ENCODE assay signal across 1 cellular context in the genomic region with DNA sequence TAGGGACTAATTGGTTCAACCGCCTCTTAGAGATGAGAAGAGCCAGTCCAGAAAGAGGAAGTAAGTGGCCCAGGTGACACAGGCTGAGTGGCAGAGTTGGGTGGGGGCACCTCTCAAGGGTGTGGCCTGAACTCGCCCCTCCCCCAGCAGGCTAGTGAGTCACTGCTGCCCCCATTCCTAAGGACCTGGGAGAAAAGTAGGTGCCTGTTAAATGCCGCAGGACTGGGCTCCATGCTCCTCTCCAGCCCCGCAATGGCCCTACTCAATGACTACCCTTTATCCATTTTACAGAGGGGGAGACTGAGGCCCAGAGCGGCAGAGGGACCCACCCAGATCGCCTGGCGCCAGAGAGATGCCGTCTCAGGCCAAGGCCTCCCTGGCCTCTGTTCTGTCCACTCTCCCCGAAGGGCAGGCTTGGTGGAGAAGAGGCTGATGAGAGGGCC.
TF ChIP-seq lines count a peak whose summit lies in the region.

No MANE protein-coding gene starts in this region.

TF ChIP-seq in K562, 482 proteins besides CTCF, POLR2A, EP300 and RAD21 (continued from another document):
- peak; percentile 67; the same call in 1 of the 2 replicates for TF ChIP-seq BCOR (IDR thresholded peaks at IDR 0.05)
- TF ChIP-seq FOXO4 (CRISPR knock-in tag; IDR thresholded peaks at IDR 0.05), result no peak
- TF ChIP-seq USF1 (CRISPR knock-in tag; IDR thresholded peaks at IDR 0.05), result peak; percentile 42; the same call in 1 of the 2 replicates
- TF ChIP-seq MYNN (IDR thresholded peaks at IDR 0.05), result peak; percentile 58; the same call in 1 of the 2 replicates
- TF ChIP-seq MYNN (CRISPR knock-in tag; IDR thresholded peaks at IDR 0.05), result no peak
- TF ChIP-seq CREM (IDR thresholded peaks at IDR 0.05; ENCODE audit: low read depth), result 0 out of 2 replicates have a peak, but pooled peaks have one; percentile 11
- TF ChIP-seq, protein P1, sequence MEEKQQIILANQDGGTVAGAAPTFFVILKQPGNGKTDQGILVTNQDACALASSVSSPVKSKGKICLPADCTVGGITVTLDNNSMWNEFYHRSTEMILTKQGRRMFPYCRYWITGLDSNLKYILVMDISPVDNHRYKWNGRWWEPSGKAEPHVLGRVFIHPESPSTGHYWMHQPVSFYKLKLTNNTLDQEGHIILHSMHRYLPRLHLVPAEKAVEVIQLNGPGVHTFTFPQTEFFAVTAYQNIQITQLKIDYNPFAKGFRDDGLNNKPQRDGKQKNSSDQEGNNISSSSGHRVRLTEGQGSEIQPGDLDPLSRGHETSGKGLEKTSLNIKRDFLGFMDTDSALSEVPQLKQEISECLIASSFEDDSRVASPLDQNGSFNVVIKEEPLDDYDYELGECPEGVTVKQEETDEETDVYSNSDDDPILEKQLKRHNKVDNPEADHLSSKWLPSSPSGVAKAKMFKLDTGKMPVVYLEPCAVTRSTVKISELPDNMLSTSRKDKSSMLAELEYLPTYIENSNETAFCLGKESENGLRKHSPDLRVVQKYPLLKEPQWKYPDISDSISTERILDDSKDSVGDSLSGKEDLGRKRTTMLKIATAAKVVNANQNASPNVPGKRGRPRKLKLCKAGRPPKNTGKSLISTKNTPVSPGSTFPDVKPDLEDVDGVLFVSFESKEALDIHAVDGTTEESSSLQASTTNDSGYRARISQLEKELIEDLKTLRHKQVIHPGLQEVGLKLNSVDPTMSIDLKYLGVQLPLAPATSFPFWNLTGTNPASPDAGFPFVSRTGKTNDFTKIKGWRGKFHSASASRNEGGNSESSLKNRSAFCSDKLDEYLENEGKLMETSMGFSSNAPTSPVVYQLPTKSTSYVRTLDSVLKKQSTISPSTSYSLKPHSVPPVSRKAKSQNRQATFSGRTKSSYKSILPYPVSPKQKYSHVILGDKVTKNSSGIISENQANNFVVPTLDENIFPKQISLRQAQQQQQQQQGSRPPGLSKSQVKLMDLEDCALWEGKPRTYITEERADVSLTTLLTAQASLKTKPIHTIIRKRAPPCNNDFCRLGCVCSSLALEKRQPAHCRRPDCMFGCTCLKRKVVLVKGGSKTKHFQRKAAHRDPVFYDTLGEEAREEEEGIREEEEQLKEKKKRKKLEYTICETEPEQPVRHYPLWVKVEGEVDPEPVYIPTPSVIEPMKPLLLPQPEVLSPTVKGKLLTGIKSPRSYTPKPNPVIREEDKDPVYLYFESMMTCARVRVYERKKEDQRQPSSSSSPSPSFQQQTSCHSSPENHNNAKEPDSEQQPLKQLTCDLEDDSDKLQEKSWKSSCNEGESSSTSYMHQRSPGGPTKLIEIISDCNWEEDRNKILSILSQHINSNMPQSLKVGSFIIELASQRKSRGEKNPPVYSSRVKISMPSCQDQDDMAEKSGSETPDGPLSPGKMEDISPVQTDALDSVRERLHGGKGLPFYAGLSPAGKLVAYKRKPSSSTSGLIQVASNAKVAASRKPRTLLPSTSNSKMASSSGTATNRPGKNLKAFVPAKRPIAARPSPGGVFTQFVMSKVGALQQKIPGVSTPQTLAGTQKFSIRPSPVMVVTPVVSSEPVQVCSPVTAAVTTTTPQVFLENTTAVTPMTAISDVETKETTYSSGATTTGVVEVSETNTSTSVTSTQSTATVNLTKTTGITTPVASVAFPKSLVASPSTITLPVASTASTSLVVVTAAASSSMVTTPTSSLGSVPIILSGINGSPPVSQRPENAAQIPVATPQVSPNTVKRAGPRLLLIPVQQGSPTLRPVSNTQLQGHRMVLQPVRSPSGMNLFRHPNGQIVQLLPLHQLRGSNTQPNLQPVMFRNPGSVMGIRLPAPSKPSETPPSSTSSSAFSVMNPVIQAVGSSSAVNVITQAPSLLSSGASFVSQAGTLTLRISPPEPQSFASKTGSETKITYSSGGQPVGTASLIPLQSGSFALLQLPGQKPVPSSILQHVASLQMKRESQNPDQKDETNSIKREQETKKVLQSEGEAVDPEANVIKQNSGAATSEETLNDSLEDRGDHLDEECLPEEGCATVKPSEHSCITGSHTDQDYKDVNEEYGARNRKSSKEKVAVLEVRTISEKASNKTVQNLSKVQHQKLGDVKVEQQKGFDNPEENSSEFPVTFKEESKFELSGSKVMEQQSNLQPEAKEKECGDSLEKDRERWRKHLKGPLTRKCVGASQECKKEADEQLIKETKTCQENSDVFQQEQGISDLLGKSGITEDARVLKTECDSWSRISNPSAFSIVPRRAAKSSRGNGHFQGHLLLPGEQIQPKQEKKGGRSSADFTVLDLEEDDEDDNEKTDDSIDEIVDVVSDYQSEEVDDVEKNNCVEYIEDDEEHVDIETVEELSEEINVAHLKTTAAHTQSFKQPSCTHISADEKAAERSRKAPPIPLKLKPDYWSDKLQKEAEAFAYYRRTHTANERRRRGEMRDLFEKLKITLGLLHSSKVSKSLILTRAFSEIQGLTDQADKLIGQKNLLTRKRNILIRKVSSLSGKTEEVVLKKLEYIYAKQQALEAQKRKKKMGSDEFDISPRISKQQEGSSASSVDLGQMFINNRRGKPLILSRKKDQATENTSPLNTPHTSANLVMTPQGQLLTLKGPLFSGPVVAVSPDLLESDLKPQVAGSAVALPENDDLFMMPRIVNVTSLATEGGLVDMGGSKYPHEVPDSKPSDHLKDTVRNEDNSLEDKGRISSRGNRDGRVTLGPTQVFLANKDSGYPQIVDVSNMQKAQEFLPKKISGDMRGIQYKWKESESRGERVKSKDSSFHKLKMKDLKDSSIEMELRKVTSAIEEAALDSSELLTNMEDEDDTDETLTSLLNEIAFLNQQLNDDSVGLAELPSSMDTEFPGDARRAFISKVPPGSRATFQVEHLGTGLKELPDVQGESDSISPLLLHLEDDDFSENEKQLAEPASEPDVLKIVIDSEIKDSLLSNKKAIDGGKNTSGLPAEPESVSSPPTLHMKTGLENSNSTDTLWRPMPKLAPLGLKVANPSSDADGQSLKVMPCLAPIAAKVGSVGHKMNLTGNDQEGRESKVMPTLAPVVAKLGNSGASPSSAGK (IDR thresholded peaks at IDR 0.05), result no peak
- TF ChIP-seq STAT5A (IDR thresholded peaks at IDR 0.05; ENCODE audit: borderline replicate concordance, low read length), result no peak
- no peak for TF ChIP-seq U2AF1 (optimal IDR thresholded peaks at IDR 0.05; ENCODE audit: low read depth, low read length)
- TF ChIP-seq, protein P2, sequence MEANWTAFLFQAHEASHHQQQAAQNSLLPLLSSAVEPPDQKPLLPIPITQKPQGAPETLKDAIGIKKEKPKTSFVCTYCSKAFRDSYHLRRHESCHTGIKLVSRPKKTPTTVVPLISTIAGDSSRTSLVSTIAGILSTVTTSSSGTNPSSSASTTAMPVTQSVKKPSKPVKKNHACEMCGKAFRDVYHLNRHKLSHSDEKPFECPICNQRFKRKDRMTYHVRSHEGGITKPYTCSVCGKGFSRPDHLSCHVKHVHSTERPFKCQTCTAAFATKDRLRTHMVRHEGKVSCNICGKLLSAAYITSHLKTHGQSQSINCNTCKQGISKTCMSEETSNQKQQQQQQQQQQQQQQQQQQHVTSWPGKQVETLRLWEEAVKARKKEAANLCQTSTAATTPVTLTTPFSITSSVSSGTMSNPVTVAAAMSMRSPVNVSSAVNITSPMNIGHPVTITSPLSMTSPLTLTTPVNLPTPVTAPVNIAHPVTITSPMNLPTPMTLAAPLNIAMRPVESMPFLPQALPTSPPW (CRISPR knock-in tag; IDR thresholded peaks at IDR 0.05), result peak; percentile 38; the same call in 1 of the 2 replicates
- no peak for TF ChIP-seq ZBTB1 (CRISPR knock-in tag; IDR thresholded peaks at IDR 0.05; ENCODE audit: borderline replicate concordance, low read depth)
- no peak for TF ChIP-seq LARP7 (IDR thresholded peaks at IDR 0.05)
- no peak for TF ChIP-seq ZNF583 (CRISPR knock-in tag; IDR thresholded peaks at IDR 0.05)
- no peak for TF ChIP-seq ZNF274 (IDR thresholded peaks at IDR 0.05; ENCODE audit: borderline replicate concordance, low read depth, low read length)
- TF ChIP-seq FOSL1 (tag; conservative IDR thresholded peaks at IDR 0.05), result 0 out of 2 replicates have a peak, but pooled peaks have one; percentile 23
- no peak for TF ChIP-seq POLR3G (IDR thresholded peaks at IDR 0.05; ENCODE audit: extremely low read depth, insufficient read length, insufficient replicate concordance)
